ENCODE assay signal across 8 cellular contexts in genomic region chr11:57324886-57325734, GRCh38. TPM values are rescaled to one million over a fixed set of nuclear protein-coding genes. Genes with fewer than 3 reads are reported as not detected.
A peak's percentile ranks its signal among the peaks of the same experiment; 100 is the strongest.
DNase-seq lines count a peak whose midpoint lies in the region; ATAC-seq and TF ChIP-seq lines count a peak whose summit lies in the region.

Gene TNKS1BP1, minus strand, starts transcription at chr11:57324952. Its CDS starts 3,067 bp downstream, at chr11:57321885.

- peak within 1 kb of the TSS; percentile 77 for H3K27ac ChIP-seq in substantia nigra (ENCODE audit: low read depth, low read length, poor library complexity, severe bottlenecking)

- TF ChIP-seq CTCF in GM06990 (IDR thresholded peaks at IDR 0.05; ENCODE audit: insufficient read depth, low read length, poor library complexity, severe bottlenecking) (no peak), HFFc6 (IDR thresholded peaks at IDR 0.05) (no peak; the same call in 1 of the 2 replicates), NB4 (IDR thresholded peaks at IDR 0.05; ENCODE audit: low read depth, low read length) (no peak)

- H3K9me3 Mint-ChIP-seq in HFFc6: no peaks in the 10 kb centered on the region
- no peaks in the 10 kb centered on the region for H3K9me3 Mint-ChIP-seq in activated naive CD4-positive, alpha-beta T cell treated with anti-CD3 and anti-CD28 coated beads, Interleukin-2, amount 50 U/mL, for 24 hours

- peak; percentile 76 for TF ChIP-seq POLR2A in NB4 (IDR thresholded peaks at IDR 0.05; ENCODE audit: extremely low read depth, insufficient read length)

- peaks cover 43% of the 10 kb centered on the region for H3K36me3 Mint-ChIP-seq in HFFc6 (ENCODE audit: low read depth)
- H3K36me3 Mint-ChIP-seq in activated naive CD4-positive, alpha-beta T cell treated with anti-CD3 and anti-CD28 coated beads, Interleukin-2, amount 50 U/mL, for 24 hours: peaks cover 35% of the 10 kb centered on the region

- H3K27ac Mint-ChIP-seq in HFFc6: peak within 1 kb of the TSS; percentile 97
- peak within 1 kb of the TSS; percentile 98 for H3K27ac Mint-ChIP-seq in activated naive CD4-positive, alpha-beta T cell treated with anti-CD3 and anti-CD28 coated beads, Interleukin-2, amount 50 U/mL, for 24 hours

- peak within 1 kb of the TSS; percentile 93 for H3K4me3 Mint-ChIP-seq in HFFc6
- H3K4me3 Mint-ChIP-seq in activated naive CD4-positive, alpha-beta T cell treated with anti-CD3 and anti-CD28 coated beads, Interleukin-2, amount 50 U/mL, for 24 hours: peak within 1 kb of the TSS; percentile 90

- H3K36me3 ChIP-seq in GM06990 (ENCODE audit: control insufficient read depth, insufficient read depth, low read length): peaks cover 23% of the 10 kb centered on the region

- peaks cover 5% of the 10 kb centered on the region; the same call in 1 of the 2 replicates for H3K27me3 Mint-ChIP-seq in HFFc6 (ENCODE audit: insufficient read depth)
- H3K27me3 Mint-ChIP-seq in activated naive CD4-positive, alpha-beta T cell treated with anti-CD3 and anti-CD28 coated beads, Interleukin-2, amount 50 U/mL, for 24 hours: no peaks in the 10 kb centered on the region

- H3K27me3 ChIP-seq in GM06990 (replicated peaks; ENCODE audit: control insufficient read depth, insufficient read depth, low read length): no peaks in the 10 kb centered on the region

- ATAC-seq in SK-N-SH treated with all-trans-retinoic acid at 6 μM for 48 hours: peak; percentile 78

- peak; percentile 89 for DNase-seq in GM06990 (ENCODE audit: extremely low read depth, insufficient read length)
- DNase-seq in HFFc6: peak; percentile 95
- DNase-seq in NB4 (ENCODE audit: low read depth): peak; percentile 98
- peak; percentile 94 for DNase-seq in germinal center (ENCODE audit: low spot score)
- peak; percentile 88 for DNase-seq in non-pigmented ciliary epithelial cell (ENCODE audit: low read depth)
- peak; percentile 46 to 99 (median 90) for DNase-seq in substantia nigra (lab: John Stamatoyannopoulos, UW)

- peak within 1 kb of the TSS; percentile 71 for H3K4me3 ChIP-seq in GM06990 (replicated peaks; ENCODE audit: low read depth, low read length)
- peak within 1 kb of the TSS; percentile 76 for H3K4me3 ChIP-seq in NB4 (ENCODE audit: low read depth, low read length)

- H3K4me1 Mint-ChIP-seq in HFFc6 (ENCODE audit: low read depth): peaks cover 61% of the 10 kb centered on the region
- peaks cover 58% of the 10 kb centered on the region for H3K4me1 Mint-ChIP-seq in activated naive CD4-positive, alpha-beta T cell treated with anti-CD3 and anti-CD28 coated beads, Interleukin-2, amount 50 U/mL, for 24 hours

TF ChIP-seq in SK-N-SH treated with all-trans-retinoic acid at 6 μM for 48 hours, 23 proteins besides CTCF, POLR2A, EP300 and RAD21 (continues in another document):
- TF ChIP-seq ARNTL (CRISPR knock-in tag; IDR thresholded peaks at IDR 0.05; ENCODE audit: borderline replicate concordance, low read depth): no peak
- TF ChIP-seq CSRNP3 (CRISPR knock-in tag; IDR thresholded peaks at IDR 0.05): no peak
- TF ChIP-seq ZNF565 (CRISPR knock-in tag; conservative IDR thresholded peaks at IDR 0.05; ENCODE audit: low read depth): no peak
- no peak for TF ChIP-seq ZNF8 (CRISPR knock-in tag; IDR thresholded peaks at IDR 0.05)
- TF ChIP-seq PATZ1 (CRISPR knock-in tag; IDR thresholded peaks at IDR 0.05; ENCODE audit: borderline replicate concordance): no peak
- no peak for TF ChIP-seq TOX (CRISPR knock-in tag; IDR thresholded peaks at IDR 0.05; ENCODE audit: borderline replicate concordance)
- TF ChIP-seq ZFP3 (CRISPR knock-in tag; IDR thresholded peaks at IDR 0.05): no peak
- TF ChIP-seq BACH2 (CRISPR knock-in tag; IDR thresholded peaks at IDR 0.05; ENCODE audit: borderline replicate concordance): no peak
- no peak for TF ChIP-seq ESRRG (CRISPR knock-in tag; IDR thresholded peaks at IDR 0.05)
- no peak for TF ChIP-seq TSHZ2 (CRISPR knock-in tag; IDR thresholded peaks at IDR 0.05)
- no peak for TF ChIP-seq GLIS3 (CRISPR knock-in tag; IDR thresholded peaks at IDR 0.05)
- no peak for TF ChIP-seq ZC3H10 (CRISPR knock-in tag; IDR thresholded peaks at IDR 0.05)
- TF ChIP-seq ISL1 (CRISPR knock-in tag; IDR thresholded peaks at IDR 0.05): no peak
- no peak for TF ChIP-seq ZNF70 (CRISPR knock-in tag; IDR thresholded peaks at IDR 0.05)
- no peak for TF ChIP-seq CSDC2 (CRISPR knock-in tag; IDR thresholded peaks at IDR 0.05)
- no peak for TF ChIP-seq POU6F1 (CRISPR knock-in tag; IDR thresholded peaks at IDR 0.05; ENCODE audit: borderline replicate concordance, low read depth)
- no peak for TF ChIP-seq TCF4 (CRISPR knock-in tag; IDR thresholded peaks at IDR 0.05; ENCODE audit: borderline replicate concordance)
- TF ChIP-seq CREB5 (CRISPR knock-in tag; IDR thresholded peaks at IDR 0.05; ENCODE audit: low read depth): no peak

RNA-seq across cellular contexts. Expression of gene TNKS1BP1, which starts in this region (rescaled TPM):
- 100 to 1,000 TPM; 118 to 134 (median 123) TPM for total RNA-seq in HFFc6 (2021; fragmentation: NEBNext Ultra II Directional; extraction: Animal tissue kit (Norgen Biotek cat#: 25700))

Comparison
In these comparisons a context has a peak if more than half of its experiments do, and no peak if none do; other contexts are left out.
1. Peak in every context shown above with its lines: DNase-seq, ATAC-seq, H3K4me3 ChIP-seq and H3K27ac ChIP-seq.